In the genomic region with DNA sequence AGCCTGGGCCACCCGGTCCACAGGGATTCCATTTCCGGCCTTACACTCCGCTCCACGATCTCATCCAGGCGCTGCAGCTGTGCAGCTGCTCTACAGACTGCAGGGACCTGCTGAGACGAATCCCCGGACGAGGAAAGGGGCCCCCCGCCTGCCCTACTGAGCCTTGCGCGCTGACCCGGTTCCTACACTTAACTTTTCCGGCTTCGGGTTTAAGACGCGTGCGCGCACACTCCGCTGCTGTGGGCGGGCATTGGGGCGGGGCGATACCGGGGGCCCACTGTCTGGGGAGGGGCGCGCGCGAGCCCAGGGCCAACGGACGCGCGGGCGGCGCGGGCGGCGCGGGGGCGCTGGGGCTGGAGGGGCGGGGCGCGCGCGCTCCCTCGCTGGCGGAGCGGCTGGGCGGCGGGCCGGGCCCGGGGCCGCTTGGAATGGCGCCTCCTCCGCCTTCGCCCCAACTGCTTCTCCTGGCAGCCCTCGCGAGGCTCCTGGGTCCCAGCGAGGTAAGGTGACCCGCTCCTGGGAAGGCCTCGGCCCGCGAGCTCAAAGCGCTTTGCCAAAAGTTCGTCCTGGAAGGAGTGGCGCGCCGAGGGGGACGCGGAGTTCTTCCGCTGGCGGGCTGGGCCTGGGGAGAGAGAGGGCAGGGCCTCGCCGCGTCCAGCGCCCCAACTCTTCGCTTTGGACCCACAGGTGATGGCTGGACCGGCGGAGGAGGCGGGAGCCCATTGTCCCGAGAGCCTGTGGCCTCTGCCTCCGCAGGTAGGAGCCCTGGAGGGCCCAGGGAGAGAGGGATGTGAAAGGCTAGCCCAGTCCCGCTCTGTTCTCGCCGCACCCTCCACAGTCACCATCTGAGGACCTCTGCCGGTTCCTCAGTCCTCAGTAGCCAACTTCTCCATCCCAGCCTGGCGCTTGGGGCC, we compare ENCODE assay signal across 7 cellular contexts. TPM values are rescaled to one million over a fixed set of nuclear protein-coding genes. Genes with fewer than 3 reads are reported as not detected.
DNase-seq lines count a peak whose midpoint lies in the region; ATAC-seq, FAIRE-seq and TF ChIP-seq lines count a peak whose summit lies in the region.

A gene with protein sequence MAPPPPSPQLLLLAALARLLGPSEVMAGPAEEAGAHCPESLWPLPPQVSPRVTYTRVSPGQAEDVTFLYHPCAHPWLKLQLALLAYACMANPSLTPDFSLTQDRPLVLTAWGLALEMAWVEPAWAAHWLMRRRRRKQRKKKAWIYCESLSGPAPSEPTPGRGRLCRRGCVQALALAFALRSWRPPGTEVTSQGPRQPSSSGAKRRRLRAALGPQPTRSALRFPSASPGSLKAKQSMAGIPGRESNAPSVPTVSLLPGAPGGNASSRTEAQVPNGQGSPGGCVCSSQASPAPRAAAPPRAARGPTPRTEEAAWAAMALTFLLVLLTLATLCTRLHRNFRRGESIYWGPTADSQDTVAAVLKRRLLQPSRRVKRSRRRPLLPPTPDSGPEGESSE (plus strand): TSS at position 371 of the 914 bp plus-strand sequence. CDS start 58 bp downstream, at position 429.

- TF ChIP-seq CTCF in chondrocyte (IDR thresholded peaks at IDR 0.05) = peak; percentile 29

- H3K27me3 Mint-ChIP-seq in activated CD4-positive, alpha-beta T cell treated with anti-CD3 and anti-CD28 coated beads for 36 hours = no peaks in the 10 kb centered on the region
- H3K27me3 Mint-ChIP-seq in chondrocyte (ENCODE audit: low read depth) = no peaks in the 10 kb centered on the region

- H3K9me3 Mint-ChIP-seq in activated CD4-positive, alpha-beta T cell treated with anti-CD3 and anti-CD28 coated beads for 36 hours (ENCODE audit: low read depth) = no peaks in the 10 kb centered on the region
- no peaks in the 10 kb centered on the region for H3K9me3 Mint-ChIP-seq in chondrocyte (ENCODE audit: low read depth)

- ATAC-seq in HG03045 (IDR thresholded peaks at IDR 0.05; ENCODE audit: unreplicated experiment) = peak; percentile 39
- peak; percentile 64 for ATAC-seq in activated CD4-positive, alpha-beta T cell treated with anti-CD3 and anti-CD28 coated beads for 36 hours

- POLR2A ChIA-PET in activated CD4-positive, alpha-beta T cell treated with anti-CD3 and anti-CD28 coated beads for 36 hours (lab: Charles Lee) = interaction anchor here (0.6 to 2.8 kb wide), 2 partner anchors 48 to 290 kb away, joined by 3 to 11 read pairs; no protein-coding TSS in a partner anchor

- peaks cover 8% of the 10 kb centered on the region for H3K36me3 Mint-ChIP-seq in activated CD4-positive, alpha-beta T cell treated with anti-CD3 and anti-CD28 coated beads for 36 hours (ENCODE audit: low read depth)
- peaks cover 5% of the 10 kb centered on the region for H3K36me3 Mint-ChIP-seq in chondrocyte (ENCODE audit: low read depth)

- H3K27ac Mint-ChIP-seq in activated CD4-positive, alpha-beta T cell treated with anti-CD3 and anti-CD28 coated beads for 36 hours = peak within 1 kb of the TSS; percentile 96
- H3K27ac Mint-ChIP-seq in chondrocyte (ENCODE audit: unreplicated experiment) = peak within 1 kb of the TSS; percentile 91

- DNase-seq in GM18507 (ENCODE audit: extremely low spot score, insufficient read length, low read depth) (no peak), NCI-H460 (ENCODE audit: extremely low read depth, low read depth) (peak; percentile 82), chondrocyte (ENCODE audit: low spot score) (peak; percentile 92)
- DNase-seq in activated CD4-positive, alpha-beta T cell treated with anti-CD3 and anti-CD28 coated beads for 36 hours = peak; percentile 96
- DNase-seq in stimulated activated CD4-positive, alpha-beta T cell treated with anti-CD3 and anti-CD28 coated beads, Interleukin-2, amount 100 ng/mL, for 4 hours (ENCODE audit: low read depth) = peak; percentile 91

- peaks cover 30% of the 10 kb centered on the region for H3K4me1 Mint-ChIP-seq in activated CD4-positive, alpha-beta T cell treated with anti-CD3 and anti-CD28 coated beads for 36 hours
- peaks cover 31% of the 10 kb centered on the region for H3K4me1 Mint-ChIP-seq in chondrocyte (ENCODE audit: low read depth)

- peak within 1 kb of the TSS; percentile 74 for H3K27ac ChIP-seq in layer of hippocampus (ENCODE audit: low read depth, low read length)

- CTCF ChIA-PET in activated CD4-positive, alpha-beta T cell treated with anti-CD3 and anti-CD28 coated beads for 36 hours (lab: Charles Lee) = interaction anchor here (0.6 to 13.5 kb wide), 16 partner anchors 8 to 390 kb away, joined by 3 to 93 read pairs (median 4); partner anchors contain the start of genes ANKRD13B and GIT1

- intact Hi-C loops in activated CD4-positive, alpha-beta T cell treated with anti-CD3 and anti-CD28 coated beads for 36 hours (cut with DNase I, micrococcal nuclease) = loop anchor here (1.0 to 10.0 kb wide), 14 partner anchors 20 to 906 kb away; partner anchors contain the start of genes GIT1 (in 2 of the 2), NUFIP2 (in 2 of the 2), NEK8 (in 1 of the 2) and SDF2 (in 1 of the 2)

- FAIRE-seq in GM18507 (lab: Jason Lieb, UNC) = peak; percentile 84

- H3K4me3 Mint-ChIP-seq in activated CD4-positive, alpha-beta T cell treated with anti-CD3 and anti-CD28 coated beads for 36 hours = peak within 1 kb of the TSS; percentile 97
- peak within 1 kb of the TSS; percentile 89 for H3K4me3 Mint-ChIP-seq in chondrocyte (ENCODE audit: unreplicated experiment)

- no peaks in the 10 kb centered on the region for H3K27me3 ChIP-seq in layer of hippocampus (ENCODE audit: control insufficient read depth, insufficient read depth, low read length)

RNA-seq across cellular contexts. Expression of the gene that starts here (rescaled TPM):
- total RNA-seq in NCI-H460 (2014; rRNA removed; shearing (Covaris generic)) = 65.2 and 83.3 TPM in 2 replicates
- polyA plus RNA-seq in NCI-H460 (2014; cell fraction: nucleus; rRNA removed) = 284 and 327 TPM in 2 replicates
- 10 to 100 TPM; 37.7 to 41.5 TPM for total RNA-seq in activated CD4-positive, alpha-beta T cell treated with anti-CD3 and anti-CD28 coated beads for 36 hours
- total RNA-seq in chondrocyte = 44.6 to 49.8 TPM (median 48.3 TPM) in 3 replicates
